In genomic region chr3:53027254-53027844, GRCh38 we compare ENCODE assay signal across 2 cellular contexts.
TF ChIP-seq lines count a peak whose summit lies in the region.

No MANE protein-coding gene starts in this region.

TF ChIP-seq in SK-N-SH, 30 proteins besides CTCF, POLR2A, EP300 and RAD21 (continued from another document):
- TF ChIP-seq TCF12 (IDR thresholded peaks at IDR 0.05) (no peak), SIN3A (IDR thresholded peaks at IDR 0.05; ENCODE audit: borderline replicate concordance, low read depth, low read length) (no peak)

TF ChIP-seq in SK-N-SH treated with all-trans-retinoic acid at 6 μM for 48 hours, 23 proteins besides CTCF, POLR2A, EP300 and RAD21 (continued from another document):
- no peak for TF ChIP-seq CREB5 (CRISPR knock-in tag; IDR thresholded peaks at IDR 0.05; ENCODE audit: low read depth)
- TF ChIP-seq ZFP3 (CRISPR knock-in tag; IDR thresholded peaks at IDR 0.05): no peak
- TF ChIP-seq PPARA (CRISPR knock-in tag; IDR thresholded peaks at IDR 0.05; ENCODE audit: borderline replicate concordance): no peak
- no peak for TF ChIP-seq OSR1 (CRISPR knock-in tag; IDR thresholded peaks at IDR 0.05)
- TF ChIP-seq CSRNP3 (CRISPR knock-in tag; IDR thresholded peaks at IDR 0.05): no peak
- TF ChIP-seq ARNTL (CRISPR knock-in tag; IDR thresholded peaks at IDR 0.05; ENCODE audit: borderline replicate concordance, low read depth): no peak
- TF ChIP-seq TCF4 (CRISPR knock-in tag; IDR thresholded peaks at IDR 0.05; ENCODE audit: borderline replicate concordance): no peak
- no peak for TF ChIP-seq ZFP30 (CRISPR knock-in tag; IDR thresholded peaks at IDR 0.05)
- no peak for TF ChIP-seq ESRRG (CRISPR knock-in tag; IDR thresholded peaks at IDR 0.05)
TF ChIP-seq in SK-N-SH treated with all-trans-retinoic acid at 6 μM for 48 hours: peak in this region for 0.
